ENCODE assay signal across 25 cellular contexts in genomic region chr7:156458011-156458410, GRCh38.
DNase-seq lines count a peak whose midpoint lies in the region; ATAC-seq, FAIRE-seq and TF ChIP-seq lines count a peak whose summit lies in the region.
"Had no signal": no experiment of that assay in that cellular context is flagged by ENCODE, and none has a peak within 500 bp of the region (broad histone marks: within the 10 kb centered on the region; RNA-seq: fewer than 3 reads in every experiment).

No MANE protein-coding gene starts in this region.

- H3K14ac ChIP-seq in neuronal stem cell (ENCODE audit: low read length), result no peak overlapping the region

- H2AFZ ChIP-seq in K562 (ENCODE audit: low read depth, low read length) (no peak overlapping the region), neuronal stem cell (ENCODE audit: low read length) (no peak overlapping the region)
- H2AFZ ChIP-seq: GM23248 had no signal

- TF ChIP-seq EP300 in K562 (IDR thresholded peaks at IDR 0.05; ENCODE audit: low read length), result no peak

- peak overlapping the region; percentile 10 for H3K23ac ChIP-seq in neuronal stem cell (ENCODE audit: low read depth, low read length, poor library complexity)

- H4K91ac ChIP-seq in neuronal stem cell (ENCODE audit: low read depth, low read length, poor library complexity), result no peak overlapping the region

- H3K36me3 ChIP-seq in heart left ventricle, result no peaks in the 10 kb centered on the region
- no peaks in the 10 kb centered on the region for H3K36me3 ChIP-seq in K562 (ENCODE audit: control insufficient read depth, insufficient read depth, low read length)
- no peaks in the 10 kb centered on the region for H3K36me3 ChIP-seq in neuronal stem cell (replicated peaks in 1 of 2; ENCODE audit: control insufficient read depth in 2 of 2, insufficient read depth in 2 of 2, low read length in 2 of 2)
- H3K36me3 ChIP-seq in CD8-positive, alpha-beta memory T cell (ENCODE audit: insufficient read depth, low read length), result no peaks in the 10 kb centered on the region
- H3K36me3 ChIP-seq: BE2C; BLaER1 treated with 17β-estradiol and CSF1 and Interleukin-3, amounts not matched to agents 10 nM and 100 nM had no signal

- H3K79me2 ChIP-seq in K562 (ENCODE audit: control insufficient read depth, insufficient read depth, low read length), result no peaks in the 10 kb centered on the region

- H2BK5ac ChIP-seq in neuronal stem cell (ENCODE audit: low read length), result no peak overlapping the region

- FAIRE-seq in K562 (lab: Jason Lieb, UNC), result no peak
- FAIRE-seq: A549, GM12878, GM19239, H1 had no signal

- TF ChIP-seq RAD21 in K562 (CRISPR knock-in tag; conservative IDR thresholded peaks at IDR 0.05 in 1 of 2, IDR thresholded peaks at IDR 0.05 in 1 of 2), result no peak

- TF ChIP-seq POLR2A in heart left ventricle (IDR thresholded peaks at IDR 0.05) (no peak), K562 (conservative IDR thresholded peaks at IDR 0.05) (no peak)

- no peak overlapping the region for H2BK12ac ChIP-seq in neuronal stem cell (ENCODE audit: low read length)

- no TSS peak for BruUV-seq in K562 (replicated peaks; lab: Mats Ljungman, UMichigan)

- no peak overlapping the region for H2BK120ac ChIP-seq in neuronal stem cell (ENCODE audit: low read depth, low read length)

- DNase-seq in cardiac septum (ENCODE audit: low spot score) (peak; percentile 69), heart left ventricle (no peak), K562 (ENCODE audit: extremely low read depth in 1 of 4, low spot score in 3 of 4) (no peak), neuronal stem cell (ENCODE audit: low spot score) (no peak), NCI-H345 (lab: John Stamatoyannopoulos, UW) (no peak), DMS 273 treated with DMSO at 0.1 percent for 48 hours (lab: John Stamatoyannopoulos, UW) (no peak)
- no peak for DNase-seq in CD8-positive, alpha-beta memory T cell
- DNase-seq: 8988T; ACHN; AML-193; BE2C; Caco-2; CD4-positive, alpha-beta T cell; DMS79; EL; GDM1; GM23248; H9; HFFc6 had no signal

- POLR2A ChIA-PET in K562 (lab: Yijun Ruan, JAX), result interaction anchor here (1.1 kb wide), 1 partner anchor 10 kb away, joined by 3 read pairs; no protein-coding TSS in a partner anchor
- POLR2A ChIA-PET in CD8-positive, alpha-beta memory T cell (lab: Charles Lee), result no interaction called here

- peaks cover 4 to 7% of the 10 kb centered on the region in 2 donors for H3K27me3 Mint-ChIP-seq in CD8-positive, alpha-beta memory T cell

- CTCF ChIA-PET in K562 (lab: Yijun Ruan, JAX; ENCODE audit: low intra/inter-chr PET ratio), result no interaction called here
- CTCF ChIA-PET in CD8-positive, alpha-beta memory T cell (lab: Charles Lee), result no interaction called here

- H3K27ac ChIP-seq in heart left ventricle (no peak overlapping the region), K562 (ENCODE audit: extremely low read depth, low read depth, low read length) (no peak overlapping the region), neuronal stem cell (replicated peaks; ENCODE audit: low read length) (no peak overlapping the region)
- no peak overlapping the region for H3K27ac ChIP-seq in CD8-positive, alpha-beta memory T cell (ENCODE audit: low read depth, low read length)
- H3K27ac ChIP-seq: A549; BLaER1 treated with 17β-estradiol and CSF1 and Interleukin-3, amounts not matched to agents 10 nM and 100 nM; GM23248 had no signal

- H3K79me1 ChIP-seq in neuronal stem cell (ENCODE audit: low read depth, low read length), result no peaks in the 10 kb centered on the region

- H3K27me3 ChIP-seq in heart left ventricle (peaks cover 0 to 33% (median 0%) of the 10 kb centered on the region in 9 donors), K562 (ENCODE audit: control insufficient read depth in 2 of 2, insufficient read depth in 2 of 2, low read length in 2 of 2) (peaks cover 67 to 83% of the 10 kb centered on the region in 2 experiments), neuronal stem cell (ENCODE audit: control insufficient read depth in 3 of 3, insufficient read depth in 3 of 3, low read depth in 1 of 3, low read length in 3 of 3) (peaks cover 0 to 24% (median 0%) of the 10 kb centered on the region in 3 experiments)
- peaks cover 5% of the 10 kb centered on the region for H3K27me3 ChIP-seq in CD8-positive, alpha-beta memory T cell (ENCODE audit: insufficient read depth, low read length, poor library complexity, severe bottlenecking)
- H3K27me3 ChIP-seq: BLaER1 treated with 17β-estradiol and CSF1 and Interleukin-3, amounts not matched to agents 10 nM and 100 nM had no signal

- H3K4me1 ChIP-seq in heart left ventricle (no peaks in the 10 kb centered on the region), K562 (replicated peaks in 1 of 2; ENCODE audit: control insufficient read depth in 2 of 2, insufficient read depth in 2 of 2, low read length in 2 of 2) (no peaks in the 10 kb centered on the region), neuronal stem cell (ENCODE audit: control insufficient read depth in 2 of 2, insufficient read depth in 1 of 2, low read depth in 1 of 2, low read length in 2 of 2) (no peaks in the 10 kb centered on the region)
- no peaks in the 10 kb centered on the region for H3K4me1 ChIP-seq in CD8-positive, alpha-beta memory T cell (ENCODE audit: insufficient read depth, low read length)
- H3K4me1 ChIP-seq: A549, BE2C, Caco-2 had no signal

- H4K20me1 ChIP-seq in K562 (replicated peaks; ENCODE audit: control insufficient read depth, insufficient read depth, low read length), result peaks cover 5% of the 10 kb centered on the region
- H4K20me1 ChIP-seq: BLaER1 treated with 17β-estradiol and CSF1 and Interleukin-3, amounts not matched to agents 10 nM and 100 nM had no signal

- H4K8ac ChIP-seq in neuronal stem cell (ENCODE audit: low read depth, low read length), result no peak overlapping the region

- H3K4me1 Mint-ChIP-seq in CD8-positive, alpha-beta memory T cell, result no peaks in the 10 kb centered on the region

- WGBS in heart left ventricle, 4 donors, result 79 to 86% (median 82%) methylated on average over 16 of the region's 16 CpGs
- WGBS in K562 (ENCODE audit: insufficient coverage, low coverage, missing lambda C conversion rate), result 3% methylated on average over 16 of the region's 16 CpGs
- no CpG with 5 or more reads among the region's 16 CpGs for WGBS in neuronal stem cell (ENCODE audit: extremely low coverage in 2 of 2, insufficient read length in 2 of 2, insufficient replicate concordance in 1 of 2), 2 donors

- H3K4me2 ChIP-seq in K562 (ENCODE audit: insufficient read depth, low read length) (no peak overlapping the region; the same call in 1 of the 2 replicates), neuronal stem cell (ENCODE audit: insufficient read depth, low read length, poor library complexity, severe bottlenecking) (no peak overlapping the region)
- H3K4me2 ChIP-seq: A549 had no signal

- no peak overlapping the region for H2BK15ac ChIP-seq in neuronal stem cell (ENCODE audit: low read length)

- no peak for ATAC-seq in heart left ventricle
- ATAC-seq in K562, result no peak
- ATAC-seq: A549, GM12878 had no signal

- H3K4me3 Mint-ChIP-seq in CD8-positive, alpha-beta memory T cell, result no peak overlapping the region
- H3K4me3 Mint-ChIP-seq: CD14-positive monocyte; CD4-positive, alpha-beta T cell; H9; HFFc6 had no signal

- H3K9me3 ChIP-seq in heart left ventricle (no peaks in the 10 kb centered on the region), K562 (replicated peaks; ENCODE audit: control insufficient read depth, insufficient read depth, low read depth, low read length) (no peaks in the 10 kb centered on the region), neuronal stem cell (replicated peaks in 1 of 2; ENCODE audit: control insufficient read depth in 2 of 2, insufficient read depth in 1 of 2, low read depth in 1 of 2, low read length in 2 of 2) (no peaks in the 10 kb centered on the region)
- no peaks in the 10 kb centered on the region for H3K9me3 ChIP-seq in CD8-positive, alpha-beta memory T cell (ENCODE audit: low read length)
- H3K9me3 ChIP-seq: A549, BE2C, Caco-2 had no signal

- H3K9ac ChIP-seq in K562 (ENCODE audit: insufficient read depth in 1 of 2, low read depth in 2 of 2, low read length in 2 of 2) (no peak overlapping the region), neuronal stem cell (ENCODE audit: low read depth, low read length, poor library complexity) (no peak overlapping the region)
- H3K9ac ChIP-seq: BLaER1 treated with 17β-estradiol and CSF1 and Interleukin-3, amounts not matched to agents 10 nM and 100 nM; GM23248 had no signal

- no peak overlapping the region for H3K18ac ChIP-seq in neuronal stem cell (ENCODE audit: low read length)

- no peak overlapping the region for H2AK5ac ChIP-seq in neuronal stem cell (ENCODE audit: low read depth, low read length)

- no peaks in the 10 kb centered on the region for H3K9me1 ChIP-seq in K562 (ENCODE audit: control insufficient read depth, insufficient read depth, low read length)

- H3K36me3 Mint-ChIP-seq in CD8-positive, alpha-beta memory T cell, result no peaks in the 10 kb centered on the region
- H3K36me3 Mint-ChIP-seq: CD14-positive monocyte had no signal

- H3K4me3 ChIP-seq in heart left ventricle (no peak overlapping the region), K562 (no peak overlapping the region), neuronal stem cell (ENCODE audit: low read length in 2 of 2) (no peak overlapping the region)
- no peak overlapping the region for H3K4me3 ChIP-seq in CD8-positive, alpha-beta memory T cell (ENCODE audit: low read length)
- H3K4me3 ChIP-seq: A549; BLaER1 treated with 17β-estradiol and CSF1 and Interleukin-3, amounts not matched to agents 10 nM and 100 nM; GM12878; GM23248 had no signal

- H3K27ac Mint-ChIP-seq in CD8-positive, alpha-beta memory T cell, result no peak overlapping the region
- H3K27ac Mint-ChIP-seq: CD14-positive monocyte; CD4-positive, alpha-beta T cell; H9; HFFc6 had no signal

- TF ChIP-seq CTCF in heart left ventricle (IDR thresholded peaks at IDR 0.05) (no peak), K562 (IDR thresholded peaks at IDR 0.05 in 2 of 3, conservative IDR thresholded peaks at IDR 0.05 in 1 of 3; ENCODE audit: insufficient read depth in 2 of 3, low read depth in 1 of 3, low read length in 3 of 3) (no peak)

- no peaks in the 10 kb centered on the region for H3K9me3 Mint-ChIP-seq in CD8-positive, alpha-beta memory T cell
- H3K9me3 Mint-ChIP-seq: CD4-positive, alpha-beta T cell; H9 had no signal

- in situ Hi-C loops in K562 (cut with MboI), result loop anchor here (10.0 kb wide), 1 partner anchor 383 kb away; no protein-coding TSS in a partner anchor

- H3K4ac ChIP-seq in neuronal stem cell (ENCODE audit: low read length), result no peak overlapping the region

- intact Hi-C loops in cardiac septum (cut with DNase I) (no loop called here), heart left ventricle (cut with DNase I) (no loop called here), K562 (cut with micrococcal nuclease) (no loop called here)

TF ChIP-seq in K562, 482 proteins besides CTCF, POLR2A, EP300 and RAD21:
- TF ChIP-seq GABPA (tag; conservative IDR thresholded peaks at IDR 0.05; ENCODE audit: low read depth) (peak; percentile 50), ZKSCAN1 (IDR thresholded peaks at IDR 0.05; ENCODE audit: low read depth, low read length) (no peak), ARHGAP35 (IDR thresholded peaks at IDR 0.05; ENCODE audit: partially characterized antibody) (no peak), HNRNPK (IDR thresholded peaks at IDR 0.05; ENCODE audit: low read depth, low read length, poor library complexity, severe bottlenecking) (no peak)
